1 cellular context compared by ENCODE assay signal in the genomic region with DNA sequence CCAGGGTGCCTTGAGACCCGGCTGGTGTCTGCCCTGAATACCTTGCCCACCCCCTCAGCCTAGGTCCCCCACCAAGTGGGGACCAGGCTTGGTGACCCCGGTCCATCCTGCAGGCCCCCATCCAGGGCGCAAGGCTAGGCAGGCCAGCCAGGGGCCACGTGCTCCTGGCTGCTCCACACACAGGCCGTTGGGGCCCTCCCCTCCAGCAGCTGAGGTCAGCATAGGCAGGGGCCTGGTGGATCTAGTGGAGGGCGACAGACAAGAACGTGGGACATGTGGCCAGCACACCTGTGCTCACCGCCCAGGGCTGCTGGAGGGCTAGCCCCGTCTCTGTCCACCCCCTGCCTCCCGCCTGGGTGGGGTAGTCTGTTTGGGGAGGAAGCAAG.
A peak's percentile ranks its signal among the peaks of the same experiment; 100 is the strongest.
TF ChIP-seq lines count a peak whose summit lies in the region.

No MANE protein-coding gene starts in this region.

TF ChIP-seq in HepG2, 621 proteins besides CTCF, POLR2A, EP300 and RAD21 (continues in another document):
- TF ChIP-seq FOXA3 (CRISPR knock-in tag; IDR thresholded peaks at IDR 0.05) (no peak), PHF21A (CRISPR knock-in tag; IDR thresholded peaks at IDR 0.05) (no peak), ZFX (CRISPR knock-in tag; IDR thresholded peaks at IDR 0.05; ENCODE audit: low read depth) (peak; percentile 78), ZBTB46 (CRISPR knock-in tag; IDR thresholded peaks at IDR 0.05; ENCODE audit: borderline replicate concordance) (no peak), ZNF20 (CRISPR knock-in tag; IDR thresholded peaks at IDR 0.05) (no peak), FOSL2 (CRISPR knock-in tag; IDR thresholded peaks at IDR 0.05) (no peak), ZSCAN21 (CRISPR knock-in tag; IDR thresholded peaks at IDR 0.05; ENCODE audit: borderline replicate concordance) (0 out of 2 replicates have a peak, but pooled peaks have one; percentile 10), MLLT10 (CRISPR knock-in tag; IDR thresholded peaks at IDR 0.05) (no peak), ZNF782 (CRISPR knock-in tag; IDR thresholded peaks at IDR 0.05; ENCODE audit: borderline replicate concordance) (peak; percentile 70; the same call in 1 of the 2 replicates), DR1 (CRISPR knock-in tag; IDR thresholded peaks at IDR 0.05) (no peak), ZNF839 (CRISPR knock-in tag; IDR thresholded peaks at IDR 0.05; ENCODE audit: borderline replicate concordance) (peak; percentile 6; the same call in 1 of the 2 replicates), ZKSCAN1 (IDR thresholded peaks at IDR 0.05; ENCODE audit: low read length) (no peak), ZNF12 (CRISPR knock-in tag; IDR thresholded peaks at IDR 0.05) (no peak), CREB3 (CRISPR knock-in tag; IDR thresholded peaks at IDR 0.05) (no peak), ZFP37 (CRISPR knock-in tag; IDR thresholded peaks at IDR 0.05; ENCODE audit: borderline replicate concordance) (no peak), STAT6 (CRISPR knock-in tag; IDR thresholded peaks at IDR 0.05; ENCODE audit: borderline replicate concordance) (no peak), HES4 (CRISPR knock-in tag; IDR thresholded peaks at IDR 0.05; ENCODE audit: borderline replicate concordance) (peak; percentile 83; the same call in 1 of the 2 replicates), POGK (CRISPR knock-in tag; conservative IDR thresholded peaks at IDR 0.05) (no peak), ATF7 (IDR thresholded peaks at IDR 0.05) (no peak), ATF7 (CRISPR knock-in tag; IDR thresholded peaks at IDR 0.05) (0 out of 2 replicates have a peak, but pooled peaks have one; percentile 22), ZNF776 (CRISPR knock-in tag; IDR thresholded peaks at IDR 0.05) (no peak), ZNF282 (IDR thresholded peaks at IDR 0.05; ENCODE audit: partially characterized antibody) (no peak), BCL3 (CRISPR knock-in tag; IDR thresholded peaks at IDR 0.05) (0 out of 2 replicates have a peak, but pooled peaks have one; percentile 45), ZNF367 (CRISPR knock-in tag; IDR thresholded peaks at IDR 0.05; ENCODE audit: borderline replicate concordance) (no peak), PAX8 (CRISPR knock-in tag; IDR thresholded peaks at IDR 0.05; ENCODE audit: borderline replicate concordance) (no peak), SPEN (CRISPR knock-in tag; IDR thresholded peaks at IDR 0.05; ENCODE audit: low read depth) (no peak; the same call in 1 of the 2 replicates), EED (CRISPR knock-in tag; IDR thresholded peaks at IDR 0.05) (0 out of 2 replicates have a peak, but pooled peaks have one; percentile 1), HNRNPLL (IDR thresholded peaks at IDR 0.05; ENCODE audit: low read depth, low read length, poor library complexity, severe bottlenecking) (peak; percentile 22), ZNF496 (CRISPR knock-in tag; IDR thresholded peaks at IDR 0.05; ENCODE audit: insufficient replicate concordance) (no peak), NR2F1 (CRISPR knock-in tag; IDR thresholded peaks at IDR 0.05) (no peak), ZNF333 (CRISPR knock-in tag; IDR thresholded peaks at IDR 0.05; ENCODE audit: borderline replicate concordance) (no peak), ZNF17 (CRISPR knock-in tag; IDR thresholded peaks at IDR 0.05) (no peak), SP2 (CRISPR knock-in tag; IDR thresholded peaks at IDR 0.05) (no peak), MYC (CRISPR knock-in tag; IDR thresholded peaks at IDR 0.05; ENCODE audit: borderline replicate concordance) (peak; percentile 70; the same call in 1 of the 2 replicates), RELA (CRISPR knock-in tag; IDR thresholded peaks at IDR 0.05) (no peak), ZNF878 (CRISPR knock-in tag; IDR thresholded peaks at IDR 0.05) (no peak), GABPB1 (CRISPR knock-in tag; IDR thresholded peaks at IDR 0.05) (peak; percentile 39; the same call in 1 of the 2 replicates)
- TF ChIP-seq, protein P1, sequence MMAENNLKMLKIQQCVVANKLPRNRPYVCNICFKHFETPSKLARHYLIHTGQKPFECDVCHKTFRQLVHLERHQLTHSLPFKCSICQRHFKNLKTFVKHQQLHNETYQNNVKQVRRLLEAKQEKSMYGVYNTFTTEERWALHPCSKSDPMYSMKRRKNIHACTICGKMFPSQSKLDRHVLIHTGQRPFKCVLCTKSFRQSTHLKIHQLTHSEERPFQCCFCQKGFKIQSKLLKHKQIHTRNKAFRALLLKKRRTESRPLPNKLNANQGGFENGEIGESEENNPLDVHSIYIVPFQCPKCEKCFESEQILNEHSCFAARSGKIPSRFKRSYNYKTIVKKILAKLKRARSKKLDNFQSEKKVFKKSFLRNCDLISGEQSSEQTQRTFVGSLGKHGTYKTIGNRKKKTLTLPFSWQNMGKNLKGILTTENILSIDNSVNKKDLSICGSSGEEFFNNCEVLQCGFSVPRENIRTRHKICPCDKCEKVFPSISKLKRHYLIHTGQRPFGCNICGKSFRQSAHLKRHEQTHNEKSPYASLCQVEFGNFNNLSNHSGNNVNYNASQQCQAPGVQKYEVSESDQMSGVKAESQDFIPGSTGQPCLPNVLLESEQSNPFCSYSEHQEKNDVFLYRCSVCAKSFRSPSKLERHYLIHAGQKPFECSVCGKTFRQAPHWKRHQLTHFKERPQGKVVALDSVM (CRISPR knock-in tag; IDR thresholded peaks at IDR 0.05) = 0 out of 2 replicates have a peak, but pooled peaks have one; percentile 8
- TF ChIP-seq, protein P2, sequence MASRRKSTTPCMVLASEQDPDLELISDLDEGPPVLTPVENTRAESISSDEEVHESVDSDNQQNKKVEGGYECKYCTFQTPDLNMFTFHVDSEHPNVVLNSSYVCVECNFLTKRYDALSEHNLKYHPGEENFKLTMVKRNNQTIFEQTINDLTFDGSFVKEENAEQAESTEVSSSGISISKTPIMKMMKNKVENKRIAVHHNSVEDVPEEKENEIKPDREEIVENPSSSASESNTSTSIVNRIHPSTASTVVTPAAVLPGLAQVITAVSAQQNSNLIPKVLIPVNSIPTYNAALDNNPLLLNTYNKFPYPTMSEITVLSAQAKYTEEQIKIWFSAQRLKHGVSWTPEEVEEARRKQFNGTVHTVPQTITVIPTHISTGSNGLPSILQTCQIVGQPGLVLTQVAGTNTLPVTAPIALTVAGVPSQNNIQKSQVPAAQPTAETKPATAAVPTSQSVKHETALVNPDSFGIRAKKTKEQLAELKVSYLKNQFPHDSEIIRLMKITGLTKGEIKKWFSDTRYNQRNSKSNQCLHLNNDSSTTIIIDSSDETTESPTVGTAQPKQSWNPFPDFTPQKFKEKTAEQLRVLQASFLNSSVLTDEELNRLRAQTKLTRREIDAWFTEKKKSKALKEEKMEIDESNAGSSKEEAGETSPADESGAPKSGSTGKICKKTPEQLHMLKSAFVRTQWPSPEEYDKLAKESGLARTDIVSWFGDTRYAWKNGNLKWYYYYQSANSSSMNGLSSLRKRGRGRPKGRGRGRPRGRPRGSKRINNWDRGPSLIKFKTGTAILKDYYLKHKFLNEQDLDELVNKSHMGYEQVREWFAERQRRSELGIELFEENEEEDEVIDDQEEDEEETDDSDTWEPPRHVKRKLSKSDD (CRISPR knock-in tag; IDR thresholded peaks at IDR 0.05; ENCODE audit: low read depth) = no peak
- TF ChIP-seq, protein P3, sequence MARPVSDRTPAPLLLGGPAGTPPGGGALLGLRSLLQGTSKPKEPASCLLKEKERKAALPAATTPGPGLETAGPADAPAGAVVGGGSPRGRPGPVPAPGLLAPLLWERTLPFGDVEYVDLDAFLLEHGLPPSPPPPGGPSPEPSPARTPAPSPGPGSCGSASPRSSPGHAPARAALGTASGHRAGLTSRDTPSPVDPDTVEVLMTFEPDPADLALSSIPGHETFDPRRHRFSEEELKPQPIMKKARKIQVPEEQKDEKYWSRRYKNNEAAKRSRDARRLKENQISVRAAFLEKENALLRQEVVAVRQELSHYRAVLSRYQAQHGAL (CRISPR knock-in tag; IDR thresholded peaks at IDR 0.05; ENCODE audit: not compliant biosample characterization) = no peak
- TF ChIP-seq, protein P4, sequence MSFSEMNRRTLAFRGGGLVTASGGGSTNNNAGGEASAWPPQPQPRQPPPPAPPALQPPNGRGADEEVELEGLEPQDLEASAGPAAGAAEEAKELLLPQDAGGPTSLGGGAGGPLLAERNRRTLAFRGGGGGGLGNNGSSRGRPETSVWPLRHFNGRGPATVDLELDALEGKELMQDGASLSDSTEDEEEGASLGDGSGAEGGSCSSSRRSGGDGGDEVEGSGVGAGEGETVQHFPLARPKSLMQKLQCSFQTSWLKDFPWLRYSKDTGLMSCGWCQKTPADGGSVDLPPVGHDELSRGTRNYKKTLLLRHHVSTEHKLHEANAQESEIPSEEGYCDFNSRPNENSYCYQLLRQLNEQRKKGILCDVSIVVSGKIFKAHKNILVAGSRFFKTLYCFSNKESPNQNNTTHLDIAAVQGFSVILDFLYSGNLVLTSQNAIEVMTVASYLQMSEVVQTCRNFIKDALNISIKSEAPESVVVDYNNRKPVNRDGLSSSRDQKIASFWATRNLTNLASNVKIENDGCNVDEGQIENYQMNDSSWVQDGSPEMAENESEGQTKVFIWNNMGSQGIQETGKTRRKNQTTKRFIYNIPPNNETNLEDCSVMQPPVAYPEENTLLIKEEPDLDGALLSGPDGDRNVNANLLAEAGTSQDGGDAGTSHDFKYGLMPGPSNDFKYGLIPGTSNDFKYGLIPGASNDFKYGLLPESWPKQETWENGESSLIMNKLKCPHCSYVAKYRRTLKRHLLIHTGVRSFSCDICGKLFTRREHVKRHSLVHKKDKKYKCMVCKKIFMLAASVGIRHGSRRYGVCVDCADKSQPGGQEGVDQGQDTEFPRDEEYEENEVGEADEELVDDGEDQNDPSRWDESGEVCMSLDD (CRISPR knock-in tag; IDR thresholded peaks at IDR 0.05; ENCODE audit: borderline replicate concordance) = no peak
- TF ChIP-seq, protein P5, sequence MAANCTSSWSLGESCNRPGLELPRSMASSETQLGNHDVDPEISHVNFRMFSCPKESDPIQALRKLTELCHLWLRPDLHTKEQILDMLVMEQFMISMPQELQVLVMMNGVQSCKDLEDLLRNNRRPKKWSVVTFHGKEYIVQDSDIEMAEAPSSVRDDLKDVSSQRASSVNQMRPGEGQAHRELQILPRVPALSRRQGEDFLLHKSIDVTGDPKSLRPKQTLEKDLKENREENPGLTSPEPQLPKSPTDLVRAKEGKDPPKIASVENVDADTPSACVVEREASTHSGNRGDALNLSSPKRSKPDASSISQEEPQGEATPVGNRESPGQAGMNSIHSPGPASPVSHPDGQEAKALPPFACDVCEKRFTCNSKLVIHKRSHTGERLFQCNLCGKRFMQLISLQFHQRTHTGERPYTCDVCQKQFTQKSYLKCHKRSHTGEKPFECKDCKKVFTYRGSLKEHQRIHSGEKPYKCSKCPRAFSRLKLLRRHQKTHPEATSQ (CRISPR knock-in tag; IDR thresholded peaks at IDR 0.05; ENCODE audit: borderline replicate concordance) = no peak
